ENCODE assay signal across 26 cellular contexts in genomic region chr1:180261524-180262160, GRCh38. TPM values are rescaled to one million over a fixed set of nuclear protein-coding genes. Genes with fewer than 3 reads are reported as not detected.
"Had no signal": no experiment of that assay in that cellular context is flagged by ENCODE, and none has a peak within 500 bp of the region (broad histone marks: within the 10 kb centered on the region; RNA-seq: fewer than 3 reads in every experiment).

No MANE protein-coding gene starts in this region.

- H3K27ac ChIP-seq: breast epithelium, esophagus squamous epithelium, gastroesophageal sphincter, hepatocyte, pancreas, prostate gland, right atrium auricular region, tibial nerve had no signal

- H3K27me3 ChIP-seq: pancreas, right atrium auricular region had no signal

- H3K4me3 ChIP-seq: breast epithelium, esophagus squamous epithelium, gastroesophageal sphincter, hepatocyte, pancreas, prostate gland, right atrium auricular region, tibial nerve had no signal

- DNase-seq: activated CD4-positive, alpha-beta memory T cell treated with anti-CD3 and anti-CD28 coated beads, Interleukin-2, amount 10 ng/mL, durations not matched to agents 7 days and 5 days; activated CD4-positive, alpha-beta T cell treated with anti-CD3 and anti-CD28 coated beads, Interleukin-2, amount 10 ng/mL, durations not matched to agents 7 days and 5 days; activated CD4-positive, CD25-positive, alpha-beta regulatory T cell treated with anti-CD3 and anti-CD28 coated beads, Interleukin-2, amount 50 U/mL, for 72 hours; activated T-cell treated with anti-CD3 and anti-CD28 coated beads, Interleukin-2, amount 50 U/mL, for 48 hours; central memory CD4-positive, alpha-beta T cell; effector CD4-positive, alpha-beta T cell; esophagus squamous epithelium; islet precursor cell; left colon; midbrain; naive thymus-derived CD4-positive, alpha-beta T cell; nucleus accumbens; stimulated activated naive CD4-positive, alpha-beta T cell; SW 1271; T1000 had no signal

RNA-seq across cellular contexts. Expression of gene LHX4, which starts 31.6 kb away (rescaled TPM):
- total RNA-seq: activated CD4-positive, alpha-beta memory T cell treated with anti-CD3 and anti-CD28 coated beads, Interleukin-2, amount 10 ng/mL, durations not matched to agents 7 days and 5 days; activated CD4-positive, alpha-beta T cell treated with anti-CD3 and anti-CD28 coated beads, Interleukin-2, amount 10 ng/mL, durations not matched to agents 7 days and 5 days; activated T-helper 2 cell treated with anti-CD3 and anti-CD28 coated beads, Interferon-gamma antibody, Interleukin-2, Interleukin-4, amounts not matched to agents 10 μg/mL and 5 μg/mL and 100 μg/mL, durations not matched to agents 14 hours and 24 hours and 36 hours; aorta; breast epithelium; gastroesophageal sphincter; prostate gland; right atrium auricular region; temporal lobe; tibial nerve; ureter had no signal
